In genomic region chr22:42585096-42585495, GRCh38 we compare ENCODE assay signal across 28 cellular contexts. TPM values are rescaled to one million over a fixed set of nuclear protein-coding genes. Genes with fewer than 3 reads are reported as not detected.
"Had no signal": no experiment of that assay in that cellular context is flagged by ENCODE, and none has a peak within 500 bp of the region (broad histone marks: within the 10 kb centered on the region; RNA-seq: fewer than 3 reads in every experiment).

No MANE protein-coding gene starts in this region.

- FAIRE-seq: pancreas, TTC549 had no signal

- H3K27me3 Mint-ChIP-seq: activated CD8-positive, alpha-beta T cell treated with anti-CD3 and anti-CD28 coated beads for 36 hours; stimulated activated naive CD8-positive, alpha-beta T cell treated with anti-CD3 and anti-CD28 coated beads, Interleukin-15, Interleukin-2, amounts not matched to agents 100 ng/mL and 50 ng/mL, for 24 hours had no signal

- DNase-seq: activated CD4-positive, alpha-beta T cell treated with anti-CD3 and anti-CD28 coated beads for 4 hours; activated CD8-positive, alpha-beta T cell treated with anti-CD3 and anti-CD28 coated beads for 36 hours; activated effector memory CD4-positive, alpha-beta T cell treated with Interleukin-2 at 50 U/mL for 16 hours; activated naive CD4-positive, alpha-beta T cell treated with Interleukin-2 at 50 U/mL for 16 hours; activated T-cell treated with anti-CD3 and anti-CD28 coated beads, Interleukin-2, amount 50 U/mL, for 72 hours; amygdala; caudate nucleus; endodermal cell; foreskin keratinocyte; heart right ventricle; lower lobe of right lung; mesenchymal stem cell; nucleus accumbens; pancreas; retina; stimulated activated CD4-positive, alpha-beta T cell treated with anti-CD3 and anti-CD28 coated beads, Interleukin-12 subunit alpha, Interleukin-12 subunit beta, amount 100 ng/mL, for 4 hours; stimulated activated CD4-positive, alpha-beta T cell treated with anti-CD3 and anti-CD28 coated beads, Interleukin-4, amount 100 ng/mL, for 1 hour; T-helper 9 cell; upper lobe of left lung had no signal

- H3K9me3 Mint-ChIP-seq: activated CD8-positive, alpha-beta T cell treated with anti-CD3 and anti-CD28 coated beads for 36 hours; activated T-cell treated with anti-CD3 and anti-CD28 coated beads, Interleukin-2, amount 50 U/mL, for 72 hours; endodermal cell; stimulated activated naive CD8-positive, alpha-beta T cell treated with anti-CD3 and anti-CD28 coated beads, Interleukin-15, Interleukin-2, amounts not matched to agents 100 ng/mL and 50 ng/mL, for 24 hours had no signal

- H3K27ac Mint-ChIP-seq: activated CD8-positive, alpha-beta T cell treated with anti-CD3 and anti-CD28 coated beads for 36 hours; activated T-cell treated with anti-CD3 and anti-CD28 coated beads, Interleukin-2, amount 50 U/mL, for 72 hours; endodermal cell had no signal

- ATAC-seq: activated CD8-positive, alpha-beta T cell treated with anti-CD3 and anti-CD28 coated beads for 36 hours; activated T-cell treated with anti-CD3 and anti-CD28 coated beads, Interleukin-2, amount 50 U/mL, for 72 hours; foreskin keratinocyte; lower lobe of right lung; pancreas; sciatic nerve had no signal

- H3K4me3 Mint-ChIP-seq: activated CD8-positive, alpha-beta T cell treated with anti-CD3 and anti-CD28 coated beads for 36 hours; activated T-cell treated with anti-CD3 and anti-CD28 coated beads, Interleukin-2, amount 50 U/mL, for 72 hours; endodermal cell; stimulated activated naive CD8-positive, alpha-beta T cell treated with anti-CD3 and anti-CD28 coated beads, Interleukin-15, Interleukin-2, amounts not matched to agents 100 ng/mL and 50 ng/mL, for 24 hours had no signal

RNA-seq across cellular contexts. Expression of gene ATP5MGL, which starts 55.3 kb away (rescaled TPM):
- total RNA-seq: esophagus muscularis mucosa, kidney epithelial cell, prostate gland, thoracic aorta, vagina had no signal
- polyA plus RNA-seq: foreskin keratinocyte, heart right ventricle, neural cell had no signal
